Comparison of ENCODE assay signal across 14 cellular contexts in genomic region chr9:132647355-132647754, GRCh38. TPM values are rescaled to one million over a fixed set of nuclear protein-coding genes. Genes with fewer than 3 reads are reported as not detected.
A peak's percentile ranks its signal among the peaks of the same experiment; 100 is the strongest.
DNase-seq lines count a peak whose midpoint lies in the region; ATAC-seq and TF ChIP-seq lines count a peak whose summit lies in the region.
"Had no signal": no experiment of that assay in that cellular context is flagged by ENCODE, and none has a peak within 500 bp of the region (broad histone marks: within the 10 kb centered on the region; RNA-seq: fewer than 3 reads in every experiment).

No MANE protein-coding gene starts in this region.

- H3K9me3 Mint-ChIP-seq in activated naive CD8-positive, alpha-beta T cell treated with anti-CD3 and anti-CD28 coated beads for 36 hours, result no peaks in the 10 kb centered on the region
- no peaks in the 10 kb centered on the region for H3K9me3 Mint-ChIP-seq in nephron progenitor cell
- no peaks in the 10 kb centered on the region for H3K9me3 Mint-ChIP-seq in activated T-cell treated with anti-CD3 and anti-CD28 coated beads, Interleukin-2, amount 50 U/mL, for 4 hours
- H3K9me3 Mint-ChIP-seq: activated B cell treated with CpG ODN at 0.5 μM for 24 hours; CD4-positive, alpha-beta memory T cell had no signal

- H3K27ac ChIP-seq in AG04450 (ENCODE audit: low read depth, low read length) (peak overlapping the region; percentile 95), transverse colon (no peak overlapping the region)

- TF ChIP-seq CTCF in AG04450 (IDR thresholded peaks at IDR 0.05; ENCODE audit: low read depth, low read length) (no peak), nephron progenitor cell (IDR thresholded peaks at IDR 0.05) (no peak), transverse colon (IDR thresholded peaks at IDR 0.05) (no peak)

- TF ChIP-seq EP300 in transverse colon (IDR thresholded peaks at IDR 0.05; ENCODE audit: low read depth), result no peak

- peaks cover 7% of the 10 kb centered on the region for H3K4me1 Mint-ChIP-seq in activated naive CD8-positive, alpha-beta T cell treated with anti-CD3 and anti-CD28 coated beads for 36 hours
- H3K4me1 Mint-ChIP-seq in nephron progenitor cell, result no peaks in the 10 kb centered on the region
- H3K4me1 Mint-ChIP-seq in activated T-cell treated with anti-CD3 and anti-CD28 coated beads, Interleukin-2, amount 50 U/mL, for 4 hours (ENCODE audit: low read depth), result peaks cover 6% of the 10 kb centered on the region
- H3K4me1 Mint-ChIP-seq: activated B cell treated with CpG ODN at 0.5 μM for 24 hours; CD4-positive, alpha-beta memory T cell had no signal

- H3K27ac Mint-ChIP-seq in activated naive CD8-positive, alpha-beta T cell treated with anti-CD3 and anti-CD28 coated beads for 36 hours, result peak overlapping the region; percentile 19
- H3K27ac Mint-ChIP-seq in nephron progenitor cell, result no peak overlapping the region
- H3K27ac Mint-ChIP-seq: activated B cell treated with CpG ODN at 0.5 μM for 24 hours; CD4-positive, alpha-beta memory T cell had no signal

- H3K36me3 Mint-ChIP-seq in activated naive CD8-positive, alpha-beta T cell treated with anti-CD3 and anti-CD28 coated beads for 36 hours, result peaks cover 32% of the 10 kb centered on the region
- H3K36me3 Mint-ChIP-seq in nephron progenitor cell (ENCODE audit: low read depth), result peaks cover 66% of the 10 kb centered on the region
- peaks cover 48% of the 10 kb centered on the region for H3K36me3 Mint-ChIP-seq in activated T-cell treated with anti-CD3 and anti-CD28 coated beads, Interleukin-2, amount 50 U/mL, for 4 hours (ENCODE audit: insufficient read depth)

- H3K27me3 ChIP-seq in AG04450 (ENCODE audit: control insufficient read depth, insufficient read depth, low read length) (no peaks in the 10 kb centered on the region), transverse colon (no peaks in the 10 kb centered on the region)

- intact Hi-C loops in transverse colon (cut with DNase I; ENCODE audit: low total_unique reads), result no loop called here

- peaks cover 0 to 21% (median 9%) of the 10 kb centered on the region in 4 donors for H3K4me1 ChIP-seq in transverse colon

- CTCF ChIA-PET in AG04450 (lab: Charles Lee), result interaction anchor here (1.8 kb wide), 1 partner anchor 140 kb away, joined by 5 read pairs; no protein-coding TSS in a partner anchor

- no peak for TF ChIP-seq POLR2A in transverse colon (IDR thresholded peaks at IDR 0.05)

- H3K4me3 Mint-ChIP-seq in activated naive CD8-positive, alpha-beta T cell treated with anti-CD3 and anti-CD28 coated beads for 36 hours, result no peak overlapping the region
- H3K4me3 Mint-ChIP-seq in nephron progenitor cell, result no peak overlapping the region
- no peak overlapping the region for H3K4me3 Mint-ChIP-seq in activated T-cell treated with anti-CD3 and anti-CD28 coated beads, Interleukin-2, amount 50 U/mL, for 4 hours
- H3K4me3 Mint-ChIP-seq: activated B cell treated with CpG ODN at 0.5 μM for 24 hours; CD4-positive, alpha-beta memory T cell had no signal

- H3K4me3 ChIP-seq in AG04450 (ENCODE audit: low read depth, low read length), result no peak overlapping the region
- no peak overlapping the region for H3K4me3 ChIP-seq in transverse colon

- peaks cover 0 to 34% (median 10%) of the 10 kb centered on the region in 4 donors for H3K36me3 ChIP-seq in transverse colon

- DNase-seq in AG04450 (ENCODE audit: low read depth, low spot score) (peak; percentile 96), H4 (ENCODE audit: low spot score) (peak; percentile 86), glomerular visceral epithelial cell (ENCODE audit: extremely low spot score) (peak; percentile 94), NCI-H1092 treated with DMSO at 0.1 percent for 48 hours (lab: John Stamatoyannopoulos, UW) (no peak), nephron progenitor cell (no peak), transverse colon (no peak)
- DNase-seq in activated naive CD8-positive, alpha-beta T cell treated with anti-CD3 and anti-CD28 coated beads for 36 hours, result no peak
- DNase-seq in activated T-cell treated with anti-CD3 and anti-CD28 coated beads, Interleukin-2, amount 50 U/mL, for 4 hours, result no peak
- DNase-seq: activated B cell treated with CpG ODN at 0.5 μM for 24 hours; activated gamma-delta T cell treated with Interleukin-2 at 50 U/mL for 16 hours; CD4-positive, alpha-beta memory T cell; dermis blood vessel endothelial cell; hippocampal formation; NCI-H446 had no signal

- H3K9me3 ChIP-seq in AG04450 (ENCODE audit: control insufficient read depth, insufficient read depth, low read length) (no peaks in the 10 kb centered on the region), transverse colon (no peaks in the 10 kb centered on the region)

- no peak for ATAC-seq in activated T-cell treated with anti-CD3 and anti-CD28 coated beads, Interleukin-2, amount 50 U/mL, for 4 hours

- H3K27me3 Mint-ChIP-seq in activated naive CD8-positive, alpha-beta T cell treated with anti-CD3 and anti-CD28 coated beads for 36 hours, result no peaks in the 10 kb centered on the region
- no peaks in the 10 kb centered on the region for H3K27me3 Mint-ChIP-seq in nephron progenitor cell (ENCODE audit: low read depth, poor library complexity)
- H3K27me3 Mint-ChIP-seq in activated T-cell treated with anti-CD3 and anti-CD28 coated beads, Interleukin-2, amount 50 U/mL, for 4 hours (ENCODE audit: low read depth), result no peaks in the 10 kb centered on the region
- H3K27me3 Mint-ChIP-seq: activated B cell treated with CpG ODN at 0.5 μM for 24 hours; CD4-positive, alpha-beta memory T cell had no signal

- in situ Hi-C loops in transverse colon (cut with MboI; ENCODE audit: low pct_ligation_motif_present in 1 of 4, low pct_unique_long_range_greater_than_20kb in 1 of 4, low sequenced_read_pairs in 3 of 4), result no loop called here

- 65 to 71% methylated on average over 4 of the region's 4 CpGs for WGBS in transverse colon (ENCODE audit: low coverage in 1 of 2), 2 donors

- POLR2A ChIA-PET in AG04450 (lab: Yijun Ruan, JAX), result interaction anchor here (0.5 to 1.0 kb wide), 2 partner anchors 23 to 75 kb away, joined by 3 to 5 read pairs; partner anchors contain the start of genes DDX31 and GTF3C4

RNA-seq across cellular contexts. Expression of gene DDX31, which starts 22.4 kb away (rescaled TPM):
- 11.8 and 12.2 TPM in 2 replicates for polyA plus RNA-seq in AG04450 (2011; rRNA removed)
- polyA minus RNA-seq in AG04450 (2011; rRNA and poly(A)+ RNA removed), result 16.1 and 17.7 TPM in 2 replicates
- total RNA-seq in H4 (2014; rRNA removed; shearing (Covaris generic)), result 14.8 and 16.0 TPM in 2 replicates
- 10 to 100 TPM; 29.4 to 29.9 TPM for total RNA-seq in activated naive CD8-positive, alpha-beta T cell treated with anti-CD3 and anti-CD28 coated beads for 36 hours
- total RNA-seq in transverse colon, result 10 to 100 TPM in 2 of 4 donors, 1 to 10 TPM in 2; 6.1 to 30.1 (median 9.8) TPM
- total RNA-seq in activated T-cell treated with anti-CD3 and anti-CD28 coated beads, Interleukin-2, amount 50 U/mL, for 4 hours, result 10 to 100 TPM; 41.0 to 44.8 (median 41.3) TPM

RNA-seq across cellular contexts. Expression of gene GTF3C4, which starts 22.9 kb away (rescaled TPM):
- 6.9 and 7.7 TPM in 2 replicates for polyA plus RNA-seq in AG04450 (2011; rRNA removed)
- polyA minus RNA-seq in AG04450 (2011; rRNA and poly(A)+ RNA removed), result 9.3 and 11.3 TPM in 2 replicates
- 11.4 and 12.4 TPM in 2 replicates for total RNA-seq in H4 (2014; rRNA removed; shearing (Covaris generic))
- 10 to 100 TPM; 21.8 to 23.4 TPM for total RNA-seq in activated naive CD8-positive, alpha-beta T cell treated with anti-CD3 and anti-CD28 coated beads for 36 hours
- 10 to 100 TPM in 1 of 4 donors, 1 to 10 TPM in 3; 4.0 to 12.3 (median 8.8) TPM for total RNA-seq in transverse colon
- total RNA-seq in activated T-cell treated with anti-CD3 and anti-CD28 coated beads, Interleukin-2, amount 50 U/mL, for 4 hours, result 10 to 100 TPM; 18.5 to 22.5 (median 22.0) TPM

Comparison
In these comparisons a context has a peak if more than half of its experiments do, and no peak if none do; other contexts are left out.
1. DNase-seq: peak in AG04450 (single experiment), H4 (single experiment) and glomerular visceral epithelial cell (single experiment); none in activated naive CD8-positive, alpha-beta T cell treated with anti-CD3 and anti-CD28 coated beads for 36 hours (single experiment), NCI-H1092 treated with DMSO at 0.1 percent for 48 hours (single experiment), nephron progenitor cell (single experiment), transverse colon (single experiment) and activated T-cell treated with anti-CD3 and anti-CD28 coated beads, Interleukin-2, amount 50 U/mL, for 4 hours (single experiment).